In the genomic region with DNA sequence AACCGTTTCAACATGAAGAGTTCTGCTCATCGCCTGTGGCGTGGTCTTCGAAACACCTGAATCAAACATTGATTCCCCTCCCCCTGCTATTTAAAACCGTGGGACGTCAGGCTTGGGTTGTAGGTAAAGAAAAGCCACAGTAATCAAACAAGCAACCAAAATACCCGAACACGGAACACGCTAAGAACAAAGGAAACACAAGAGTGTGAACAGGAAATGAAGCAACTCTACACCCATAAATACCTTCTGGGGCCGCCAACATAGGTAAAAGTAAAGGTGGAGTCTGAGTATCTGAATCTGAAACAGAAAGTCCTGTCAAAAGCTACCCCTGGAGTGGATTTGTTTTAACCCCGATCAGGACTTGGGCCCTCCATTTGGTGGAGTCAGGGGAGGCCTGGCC, we compare ENCODE assay signal across 8 cellular contexts. TPM values are rescaled to one million over a fixed set of nuclear protein-coding genes. Genes with fewer than 3 reads are reported as not detected.
DNase-seq lines count a peak whose midpoint lies in the region; ATAC-seq, FAIRE-seq and TF ChIP-seq lines count a peak whose summit lies in the region.
"Not testable (repeated sequence)": the region's sequence is repeated elsewhere in the genome, so short reads cannot be mapped to it uniquely, and the experiment has no call there.

No MANE protein-coding gene starts in this region.

- H3K9me1 ChIP-seq in keratinocyte (ENCODE audit: control insufficient read depth, extremely low read depth, insufficient read depth, low read length), result not testable (repeated sequence)

- H3K4me2 ChIP-seq in MM.1S (ENCODE audit: low read depth, low read length); keratinocyte (ENCODE audit: control insufficient read depth, extremely low read depth, insufficient read depth, low read depth, low read length); parathyroid adenoma (ENCODE audit: low read length): not testable (repeated sequence)

- H3K4me1 ChIP-seq in CD8-positive, alpha-beta T cell (ENCODE audit: insufficient read depth, low read length); MM.1S (ENCODE audit: low read length); ectodermal cell (ENCODE audit: control insufficient read depth, insufficient read depth, low read length); keratinocyte (ENCODE audit: control insufficient read depth, extremely low read depth, insufficient read depth, low read length); parathyroid adenoma; stomach: not testable (repeated sequence)

- TF ChIP-seq EP300 in stomach (IDR thresholded peaks at IDR 0.05), result not testable (repeated sequence)

- not testable (repeated sequence) for H3K79me2 ChIP-seq in MM.1S (ENCODE audit: low read length); keratinocyte (ENCODE audit: control insufficient read depth, insufficient read depth, low read length); parathyroid adenoma

- TF ChIP-seq POLR2A in stomach (IDR thresholded peaks at IDR 0.05), result not testable (repeated sequence)

- H2AFZ ChIP-seq in MM.1S (ENCODE audit: low read length); keratinocyte (ENCODE audit: control insufficient read depth, low read length); parathyroid adenoma: not testable (repeated sequence)

- not testable (repeated sequence) for H3K4me1 Mint-ChIP-seq in CD8-positive, alpha-beta T cell (ENCODE audit: low read depth); activated CD4-positive, alpha-beta T cell treated with anti-CD3 and anti-CD28 coated beads for 36 hours

- H3K9me2 ChIP-seq in MM.1S (replicated peaks; ENCODE audit: insufficient read depth, low read length), result not testable (repeated sequence)

- WGBS in ectodermal cell, 2 experiments, result 5% methylated on average over 4 of the region's 11 CpGs; no CpG with 5 or more reads in 1 of the 2 experiments
- 0 to 2% (median 0%) methylated on average over 10 to 11 of the region's 11 CpGs for WGBS in stomach, 5 donors

- H3F3A ChIP-seq in MM.1S (ENCODE audit: insufficient read depth, low read length), result not testable (repeated sequence)

- POLR2A ChIA-PET in CD8-positive, alpha-beta T cell (lab: Charles Lee), result interaction anchor here (0.5 kb wide), 1 partner anchor 86 kb away, joined by 3 read pairs; no protein-coding TSS in a partner anchor
- POLR2A ChIA-PET in activated CD4-positive, alpha-beta T cell treated with anti-CD3 and anti-CD28 coated beads for 36 hours (lab: Charles Lee), result interaction anchor here (0.6 kb wide), 1 partner anchor 65 kb away, joined by 3 read pairs; no protein-coding TSS in a partner anchor

- peak overlapping the region; percentile 94 for H3K4me3 Mint-ChIP-seq in CD8-positive, alpha-beta T cell
- peak overlapping the region; percentile 77 for H3K4me3 Mint-ChIP-seq in activated CD4-positive, alpha-beta T cell treated with anti-CD3 and anti-CD28 coated beads for 36 hours

- H3K27ac Mint-ChIP-seq in CD8-positive, alpha-beta T cell, result peak overlapping the region; percentile 98
- H3K27ac Mint-ChIP-seq in activated CD4-positive, alpha-beta T cell treated with anti-CD3 and anti-CD28 coated beads for 36 hours, result peak overlapping the region; percentile 93

- H3K36me3 ChIP-seq in CD8-positive, alpha-beta T cell (ENCODE audit: insufficient read depth, low read length); MM.1S (replicated peaks; ENCODE audit: insufficient read depth, low read length); ectodermal cell (ENCODE audit: control insufficient read depth, insufficient read depth, low read length); keratinocyte (ENCODE audit: control insufficient read depth in 2 of 2, extremely low read depth in 1 of 2, insufficient read depth in 2 of 2, low read length in 2 of 2); parathyroid adenoma (ENCODE audit: control insufficient read depth, insufficient read depth, low read length); stomach: not testable (repeated sequence)

- not testable (repeated sequence) for H3K36me3 Mint-ChIP-seq in CD8-positive, alpha-beta T cell; activated CD4-positive, alpha-beta T cell treated with anti-CD3 and anti-CD28 coated beads for 36 hours (ENCODE audit: low read depth)

- H3K27me3 Mint-ChIP-seq in CD8-positive, alpha-beta T cell (ENCODE audit: low read depth); activated CD4-positive, alpha-beta T cell treated with anti-CD3 and anti-CD28 coated beads for 36 hours: not testable (repeated sequence)

- intact Hi-C loops in CD8-positive, alpha-beta T cell (cut with DNase I, micrococcal nuclease); activated CD4-positive, alpha-beta T cell treated with anti-CD3 and anti-CD28 coated beads for 36 hours (cut with DNase I, micrococcal nuclease); stomach (cut with DNase I; ENCODE audit: low total_unique reads): not testable (repeated sequence)

- dilution Hi-C loops in keratinocyte (cut with MboI; ENCODE audit: extremely low pct_ligation_motif_present, low sequenced_read_pairs), result not testable (repeated sequence)

- H4K20me1 ChIP-seq in MM.1S (ENCODE audit: insufficient read depth, low read length); keratinocyte (ENCODE audit: control insufficient read depth, extremely low read depth, insufficient read depth, low read length): not testable (repeated sequence)

- not testable (repeated sequence) for H3K9me3 ChIP-seq in CD8-positive, alpha-beta T cell (ENCODE audit: low read length); MM.1S (replicated peaks; ENCODE audit: insufficient read depth, low read length); ectodermal cell (ENCODE audit: control insufficient read depth, low read length); keratinocyte (ENCODE audit: control insufficient read depth, low read depth, low read length); parathyroid adenoma (ENCODE audit: control insufficient read depth, low read length); stomach

- DNase-seq in CD8-positive, alpha-beta T cell, result peak; percentile 18 to 76 (median 53)
- DNase-seq in MM.1S; keratinocyte (ENCODE audit: low read depth, low spot score); stomach: not testable (repeated sequence)
- peak; percentile 61 for DNase-seq in activated CD4-positive, alpha-beta T cell treated with anti-CD3 and anti-CD28 coated beads for 36 hours
- peak; percentile 25 for DNase-seq in activated gamma-delta T cell treated with anti-CD3 and anti-CD28 coated beads, Interleukin-2, amount 50 U/mL, for 16 hours (ENCODE audit: low read depth)

- not testable (repeated sequence) for FAIRE-seq in keratinocyte (lab: Jason Lieb, UNC)

- not testable (repeated sequence) for H3K27me3 ChIP-seq in CD8-positive, alpha-beta T cell (ENCODE audit: insufficient read depth, low read length); MM.1S (replicated peaks; ENCODE audit: insufficient read depth, low read length); ectodermal cell (ENCODE audit: control insufficient read depth, insufficient read depth, low read length, poor library complexity, severe bottlenecking); keratinocyte (ENCODE audit: control insufficient read depth, extremely low read depth, insufficient read depth, low read length); parathyroid adenoma (ENCODE audit: control insufficient read depth, insufficient read depth, low read length); stomach

- H3K9ac ChIP-seq in MM.1S (ENCODE audit: low read length) (peak overlapping the region; percentile 29; the same call in 1 of the 2 replicates), keratinocyte (ENCODE audit: control insufficient read depth, extremely low read depth, insufficient read depth, low read length) (peak overlapping the region; percentile 50)
- H3K9ac ChIP-seq in parathyroid adenoma, result not testable (repeated sequence)

- TF ChIP-seq CTCF in CD8-positive, alpha-beta T cell (IDR thresholded peaks at IDR 0.05); MM.1S (IDR thresholded peaks at IDR 0.05; ENCODE audit: low read length); keratinocyte (optimal IDR thresholded peaks at IDR 0.05 in 1 of 3, IDR thresholded peaks at IDR 0.05 in 1 of 3, conservative IDR thresholded peaks at IDR 0.05 in 1 of 3; ENCODE audit: extremely low read depth in 1 of 3, insufficient read depth in 2 of 3, low read length in 3 of 3); parathyroid adenoma (IDR thresholded peaks at IDR 0.05); stomach (IDR thresholded peaks at IDR 0.05): not testable (repeated sequence)

- CTCF ChIA-PET in CD8-positive, alpha-beta T cell (lab: Charles Lee); activated CD4-positive, alpha-beta T cell treated with anti-CD3 and anti-CD28 coated beads for 36 hours (lab: Charles Lee): not testable (repeated sequence)

- not testable (repeated sequence) for H3K9me3 Mint-ChIP-seq in CD8-positive, alpha-beta T cell; activated CD4-positive, alpha-beta T cell treated with anti-CD3 and anti-CD28 coated beads for 36 hours (ENCODE audit: low read depth)

- H3K27ac ChIP-seq in CD8-positive, alpha-beta T cell (ENCODE audit: low read depth, low read length), result peak overlapping the region; percentile 60
- H3K27ac ChIP-seq in MM.1S (ENCODE audit: low read length) (peak overlapping the region; percentile 80; the same call in 1 of the 2 replicates), ectodermal cell (ENCODE audit: insufficient read depth, low read depth, low read length, poor library complexity, severe bottlenecking) (peak overlapping the region; percentile 16), keratinocyte (ENCODE audit: control insufficient read depth, insufficient read depth, low read length) (peak overlapping the region; percentile 61), parathyroid adenoma (peak overlapping the region; percentile 49), stomach (peak overlapping the region in 4 of 5 donors; percentile 87 to 93 (median 90))

- H3K4me3 ChIP-seq in CD8-positive, alpha-beta T cell (ENCODE audit: low read depth, low read length), result not testable (repeated sequence)
- H3K4me3 ChIP-seq in MM.1S (ENCODE audit: low read length) (peak overlapping the region; percentile 45; the same call in 1 of the 2 replicates), ectodermal cell (ENCODE audit: insufficient read depth, low read depth, low read length) (peak overlapping the region; percentile 26), keratinocyte (ENCODE audit: control insufficient read depth in 2 of 3, extremely low read depth in 1 of 3, insufficient read depth in 2 of 3, low read depth in 1 of 3, low read length in 3 of 3) (peak overlapping the region in 2 of 3 experiments; percentile 18 to 52), parathyroid adenoma (ENCODE audit: low read depth, low read length) (peak overlapping the region; percentile 42), stomach (peak overlapping the region; percentile 46 to 77 (median 64))

- ATAC-seq in CD8-positive, alpha-beta T cell; activated CD4-positive, alpha-beta T cell treated with anti-CD3 and anti-CD28 coated beads for 36 hours: not testable (repeated sequence)

RNA-seq across cellular contexts. Expression of a gene that starts 24.7 kb away (rescaled TPM):
- total RNA-seq in CD8-positive, alpha-beta T cell, result under 1 TPM; 0.11 to 0.25 TPM
- total RNA-seq in activated CD4-positive, alpha-beta T cell treated with anti-CD3 and anti-CD28 coated beads for 36 hours, result under 1 TPM; 0.05 to 0.07 TPM
- not detected for polyA plus RNA-seq in ectodermal cell (2013, experiment 1 of 4)
- polyA plus RNA-seq in ectodermal cell (2013, experiment 2 of 4), result not detected
- not detected for polyA plus RNA-seq in ectodermal cell (2013, experiment 3 of 4)
- not detected for polyA plus RNA-seq in ectodermal cell (2013, experiment 4 of 4)
- not detected in 3 replicates for polyA plus RNA-seq in keratinocyte
- not detected for polyA plus RNA-seq in keratinocyte (2011; ENCODE audit: low read depth)
- polyA plus RNA-seq in keratinocyte (2011; cell fraction: cytosol; rRNA removed), result not detected in 2 replicates
- polyA plus RNA-seq in keratinocyte (2011; cell fraction: nucleus; rRNA removed), result not detected in 2 replicates
- not detected in 2 replicates for polyA plus RNA-seq in keratinocyte (2012; ENCODE audit: low replicate concordance)
- not detected in 3 replicates for polyA minus RNA-seq in keratinocyte
- not detected for polyA minus RNA-seq in keratinocyte (2011; cell fraction: cytosol; rRNA and poly(A)+ RNA removed)
- not detected in 2 replicates for polyA minus RNA-seq in keratinocyte (2011; cell fraction: nucleus; rRNA and poly(A)+ RNA removed)
- under 1 TPM in 1 of 5 donors, not detected in 4; 0.18 TPM for total RNA-seq in stomach
- polyA plus RNA-seq in stomach, result under 1 TPM in 1 of 3 donors, not detected in 2; 0.03 TPM

Comparison
In these comparisons a context has a peak if more than half of its experiments do, and no peak if none do; other contexts are left out.
1. H3K27ac ChIP-seq: peak in every context shown above with its lines; median percentile 90 in stomach; 80 in MM.1S; 61 in keratinocyte; 60 in CD8-positive, alpha-beta T cell; 49 in parathyroid adenoma; 16 in ectodermal cell.